ENCODE assay signal across 8 cellular contexts in genomic region chrX:17374619-17375360, GRCh38. TPM values are rescaled to one million over a fixed set of nuclear protein-coding genes. Genes with fewer than 3 reads are reported as not detected.
A peak's percentile ranks its signal among the peaks of the same experiment; 100 is the strongest.
DNase-seq lines count a peak whose midpoint lies in the region; ATAC-seq and TF ChIP-seq lines count a peak whose summit lies in the region.

NHS (plus strand) TSS chrX:17375200; CDS start chrX:17375758, 558 bp downstream.

- 26 to 37% (median 27%) methylated on average over 45 to 52 of the region's 52 CpGs for WGBS in ovary, 3 donors

- H3K27me3 ChIP-seq in MG63: peaks cover 12% of the 10 kb centered on the region; the same call in 1 of the 2 replicates
- no peaks in the 10 kb centered on the region for H3K27me3 ChIP-seq in ovary

- ATAC-seq in HG02623 (IDR thresholded peaks at IDR 0.05; ENCODE audit: unreplicated experiment) (no peak), HG03442 (IDR thresholded peaks at IDR 0.05; ENCODE audit: unreplicated experiment) (no peak), GM21390 (IDR thresholded peaks at IDR 0.05; ENCODE audit: unreplicated experiment) (no peak)

- DNase-seq in DMS153 (lab: John Stamatoyannopoulos, UW) (peak; percentile 26), MG63 (peak; percentile 75), globus pallidus (ENCODE audit: low spot score) (peak; percentile 9), ovary (peak; percentile 73 to 85 (median 78))

- intact Hi-C loops in ovary (cut with DNase I): loop anchor here (5.0 to 10.0 kb wide), 7 partner anchors 130 to 500 kb away; partner anchors contain the start of gene RBBP7 (in 1 of the 4)

- no peaks in the 10 kb centered on the region for H3K9me3 ChIP-seq in MG63
- H3K9me3 ChIP-seq in ovary: no peaks in the 10 kb centered on the region

- peak within 1 kb of the TSS; percentile 42 for H3K4me3 ChIP-seq in MG63
- peak within 1 kb of the TSS; percentile 58 for H3K4me3 ChIP-seq in WI38 (ENCODE audit: low read depth, low read length)
- peak within 1 kb of the TSS; percentile 58 for H3K4me3 ChIP-seq in ovary

- no peak for TF ChIP-seq EP300 in ovary (IDR thresholded peaks at IDR 0.05)

- H3K27ac ChIP-seq in ovary: peak within 1 kb of the TSS; percentile 61 to 70

- H3K4me1 ChIP-seq in ovary (ENCODE audit: insufficient read depth): no peaks in the 10 kb centered on the region

- TF ChIP-seq CTCF in WI38 (IDR thresholded peaks at IDR 0.05; ENCODE audit: low read depth, low read length): peak; percentile 23; the same call in 1 of the 2 replicates
- TF ChIP-seq CTCF in ovary (IDR thresholded peaks at IDR 0.05): peak; percentile 27 to 41 (median 33)

- H3K36me3 ChIP-seq in MG63 (no peaks in the 10 kb centered on the region), ovary (no peaks in the 10 kb centered on the region)

- peak; percentile 17 for TF ChIP-seq POLR2A in ovary (IDR thresholded peaks at IDR 0.05)

RNA-seq across cellular contexts. Expression of gene NHS, which starts in this region (rescaled TPM):
- 0.07 and 0.10 TPM in 2 replicates for total RNA-seq in MG63 (2014; rRNA removed; shearing (Covaris generic); ENCODE audit: low replicate concordance)
- 1 to 10 TPM; 3.2 to 9.5 (median 7.0) TPM for total RNA-seq in ovary
- polyA plus RNA-seq in ovary: 1 to 10 TPM; 2.3 to 4.7 TPM

Comparison
In these comparisons a context has a peak if more than half of its experiments do, and no peak if none do; other contexts are left out.
1. Peak in DNase-seq and H3K4me3 ChIP-seq in MG63; RNA of the gene not detected or under 1 TPM.
2. DNase-seq: peak in every context shown above with its lines; median percentile 78 in ovary; 75 in MG63; 26 in DMS153; 9 in globus pallidus.